Comparison of ENCODE assay signal across 36 cellular contexts in the genomic region with DNA sequence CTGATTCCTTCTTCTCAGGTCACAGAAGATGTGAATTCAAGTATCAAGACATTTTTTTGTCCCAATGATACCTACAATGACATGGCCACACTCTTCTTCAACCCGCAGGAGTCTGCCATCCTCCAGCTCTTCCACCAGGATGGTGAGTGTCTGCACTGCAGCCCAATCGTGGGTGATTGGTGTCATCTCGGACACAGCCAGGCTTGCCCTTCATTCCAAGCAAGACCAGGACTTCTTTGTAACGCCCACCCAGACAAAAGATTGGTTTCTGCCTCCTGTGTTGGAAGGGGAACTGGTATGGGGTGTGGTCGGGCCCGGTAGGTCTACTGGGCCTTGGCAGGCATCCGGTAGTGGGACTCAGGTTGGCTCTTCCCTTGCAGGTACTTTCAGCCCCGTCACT. TPM values are rescaled to one million over a fixed set of nuclear protein-coding genes. Genes with fewer than 3 reads are reported as not detected.
"Had no signal": no experiment of that assay in that cellular context is flagged by ENCODE, and none has a peak within 500 bp of the region (broad histone marks: within the 10 kb centered on the region; RNA-seq: fewer than 3 reads in every experiment).

No MANE protein-coding gene starts in this region.

- H3K9me3 ChIP-seq: adrenal gland, body of pancreas, breast epithelium had no signal

- ATAC-seq: activated CD8-positive, alpha-beta T cell treated with anti-CD3 and anti-CD28 coated beads for 36 hours; activated naive CD4-positive, alpha-beta T cell treated with anti-CD3 and anti-CD28 coated beads, Interleukin-2, amount 50 U/mL, for 72 hours; activated T-cell treated with anti-CD3 and anti-CD28 coated beads, Interleukin-2, amount 50 U/mL, for 4 hours; activated T-cell treated with anti-CD3 and anti-CD28 coated beads, Interleukin-2, amount 50 U/mL, for 72 hours; activated T-helper 17 cell treated with anti-CD3 and anti-CD28 coated beads, Interleukin-2, amount 50 U/mL, for 72 hours; body of pancreas had no signal

- FAIRE-seq: astrocyte, TTC549 had no signal

- H3K4me3 ChIP-seq: adrenal gland, body of pancreas, breast epithelium had no signal

- H3K27ac ChIP-seq: adrenal gland, body of pancreas, brain microvascular endothelial cell, breast epithelium, VCaP had no signal

- H3K4me1 ChIP-seq: adrenal gland, body of pancreas, breast epithelium had no signal

- DNase-seq: activated B cell treated with CpG ODN at 0.5 μM for 24 hours; activated CD4-positive, alpha-beta memory T cell treated with anti-CD3 and anti-CD28 coated beads for 36 hours; activated CD4-positive, alpha-beta T cell treated with anti-CD3 and anti-CD28 coated beads for 4 hours; activated CD4-positive, alpha-beta T cell treated with anti-CD3 and anti-CD28 coated beads, Interleukin-2, amount 10 ng/mL, durations not matched to agents 24 days and 14 days; activated CD4-positive, alpha-beta T cell treated with anti-CD3 and anti-CD28 coated beads, Interleukin-2, amount 50 U/mL, for 1 hour; activated CD4-positive, alpha-beta T cell treated with anti-CD3 and anti-CD28 coated beads, Interleukin-2, amount 50 U/mL, for 4 hours; activated CD4-positive, CD25-positive, alpha-beta regulatory T cell treated with anti-CD3 and anti-CD28 coated beads, Interleukin-2, amount 50 U/mL, for 72 hours; activated CD8-positive, alpha-beta memory T cell treated with anti-CD3 and anti-CD28 coated beads, Interleukin-2, amount 50 U/mL, for 4 hours; activated CD8-positive, alpha-beta T cell treated with anti-CD3 and anti-CD28 coated beads for 36 hours; activated effector memory CD4-positive, alpha-beta T cell treated with anti-CD3 and anti-CD28 coated beads, Interleukin-2, amount 50 U/mL, for 16 hours; activated gamma-delta T cell treated with Interleukin-2 at 50 U/mL for 16 hours; activated naive CD4-positive, alpha-beta T cell; activated naive CD4-positive, alpha-beta T cell treated with anti-CD3 and anti-CD28 coated beads for 36 hours; activated naive CD4-positive, alpha-beta T cell treated with anti-CD3 and anti-CD28 coated beads, Interleukin-2, amount 50 U/mL, for 16 hours; activated naive CD8-positive, alpha-beta T cell treated with anti-CD3 and anti-CD28 coated beads for 36 hours; activated T-cell treated with anti-CD3 and anti-CD28 coated beads for 4 hours; activated T-cell treated with anti-CD3 and anti-CD28 coated beads, Interleukin-2, amount 50 U/mL, for 1 hour; activated T-cell treated with anti-CD3 and anti-CD28 coated beads, Interleukin-2, amount 50 U/mL, for 4 hours; activated T-cell treated with anti-CD3 and anti-CD28 coated beads, Interleukin-2, amount 50 U/mL, for 72 hours; adrenal gland; amniotic stem cell; aorta; body of pancreas; brain microvascular endothelial cell; central memory CD4-positive, alpha-beta T cell; T-helper 1 cell; T-helper 2 cell; T-helper 9 cell had no signal

RNA-seq across cellular contexts. Expression of a gene that starts 14.1 kb away (rescaled TPM):
- total RNA-seq: activated B cell treated with CpG ODN at 0.5 μM for 24 hours; activated CD4-positive, alpha-beta memory T cell treated with anti-CD3 and anti-CD28 coated beads for 36 hours; activated CD4-positive, alpha-beta T cell treated with anti-CD3 and anti-CD28 coated beads, Interleukin-2, amount 10 ng/mL, durations not matched to agents 24 days and 14 days; activated CD8-positive, alpha-beta memory T cell treated with anti-CD3 and anti-CD28 coated beads for 36 hours; activated CD8-positive, alpha-beta T cell treated with anti-CD3 and anti-CD28 coated beads for 36 hours; activated naive CD4-positive, alpha-beta T cell treated with anti-CD3 and anti-CD28 coated beads for 36 hours; activated naive CD4-positive, alpha-beta T cell treated with anti-CD3 and anti-CD28 coated beads, Interleukin-2, amount 50 U/mL, for 72 hours; activated naive CD8-positive, alpha-beta T cell treated with anti-CD3 and anti-CD28 coated beads for 36 hours; activated T-cell treated with anti-CD3 and anti-CD28 coated beads, Interleukin-2, amount 50 U/mL, for 4 hours; activated T-cell treated with anti-CD3 and anti-CD28 coated beads, Interleukin-2, amount 50 U/mL, for 72 hours; activated T-helper 1 cell treated with anti-CD3 and anti-CD28 coated beads, Interleukin-12 subunit alpha, Interleukin-12 subunit beta, Interleukin-2, Interleukin-4 antibody, amounts not matched to agents 30 ng/mL and 10 ng/mL and 1 ng/mL, durations not matched to agents 14 hours and 24 hours and 36 hours; activated T-helper 17 cell treated with anti-CD3 and anti-CD28 coated beads, Interleukin-2, amount 50 U/mL, for 72 hours; adrenal gland; astrocyte had no signal

RNA-seq across cellular contexts. Expression of a gene that starts 25.2 kb away (rescaled TPM):
- total RNA-seq: activated B cell treated with CpG ODN at 0.5 μM for 24 hours; activated CD4-positive, alpha-beta memory T cell treated with anti-CD3 and anti-CD28 coated beads for 36 hours; activated CD4-positive, alpha-beta T cell treated with anti-CD3 and anti-CD28 coated beads, Interleukin-2, amount 10 ng/mL, durations not matched to agents 24 days and 14 days; activated CD8-positive, alpha-beta memory T cell treated with anti-CD3 and anti-CD28 coated beads for 36 hours; activated CD8-positive, alpha-beta T cell treated with anti-CD3 and anti-CD28 coated beads for 36 hours; activated naive CD4-positive, alpha-beta T cell treated with anti-CD3 and anti-CD28 coated beads for 36 hours; activated naive CD4-positive, alpha-beta T cell treated with anti-CD3 and anti-CD28 coated beads, Interleukin-2, amount 50 U/mL, for 72 hours; activated naive CD8-positive, alpha-beta T cell treated with anti-CD3 and anti-CD28 coated beads for 36 hours; activated T-cell treated with anti-CD3 and anti-CD28 coated beads, Interleukin-2, amount 50 U/mL, for 4 hours; activated T-cell treated with anti-CD3 and anti-CD28 coated beads, Interleukin-2, amount 50 U/mL, for 72 hours; activated T-helper 1 cell treated with anti-CD3 and anti-CD28 coated beads, Interleukin-12 subunit alpha, Interleukin-12 subunit beta, Interleukin-2, Interleukin-4 antibody, amounts not matched to agents 30 ng/mL and 10 ng/mL and 1 ng/mL, durations not matched to agents 14 hours and 24 hours and 36 hours; activated T-helper 17 cell treated with anti-CD3 and anti-CD28 coated beads, Interleukin-2, amount 50 U/mL, for 72 hours; adrenal gland; aorta; body of pancreas; breast epithelium had no signal
